ENCODE assay signal across 8 cellular contexts in the genomic region with DNA sequence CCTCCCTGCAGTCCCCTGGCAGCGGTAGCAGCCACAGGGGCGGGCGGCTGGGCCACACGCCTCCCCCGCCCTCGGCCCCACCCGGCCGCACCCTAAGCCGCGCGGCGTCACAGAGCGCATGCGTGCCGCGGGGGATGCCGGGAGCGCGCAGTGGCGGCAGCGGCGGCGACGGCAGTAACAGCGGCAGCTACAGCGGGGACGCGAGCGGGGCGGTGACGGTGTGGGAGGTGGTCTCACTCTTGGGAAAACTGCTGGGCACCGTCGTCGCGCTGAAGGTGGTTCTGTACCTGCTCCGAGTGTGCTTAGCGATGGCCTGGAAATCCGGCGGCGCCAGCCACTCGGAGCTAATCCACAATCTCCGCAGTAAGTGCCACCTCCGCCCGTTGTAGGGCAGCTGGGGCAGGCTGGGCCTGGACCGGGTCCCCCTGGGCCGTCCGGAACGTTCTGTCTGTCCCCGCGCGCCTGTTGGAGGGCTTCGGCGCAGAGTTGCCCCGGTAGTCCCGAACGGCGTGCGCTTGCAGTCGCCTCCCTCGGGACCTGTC. TPM values are rescaled to one million over a fixed set of nuclear protein-coding genes. Genes with fewer than 3 reads are reported as not detected.
DNase-seq lines count a peak whose midpoint lies in the region; ATAC-seq and TF ChIP-seq lines count a peak whose summit lies in the region.

Gene PCMT1, plus strand, starts transcription at position 148 of the 542 bp plus-strand sequence. Its CDS starts 161 bp downstream, at position 309.

- H3K4me3 ChIP-seq in right lobe of liver: peak within 1 kb of the TSS; percentile 83 to 93 (median 92)

- TF ChIP-seq CTCF in CD14-positive monocyte (IDR thresholded peaks at IDR 0.05) (no peak), right lobe of liver (IDR thresholded peaks at IDR 0.05) (no peak)

- H3K27ac ChIP-seq in right lobe of liver: peak within 1 kb of the TSS; percentile 87 to 94 (median 93)

- peak; percentile 91 for TF ChIP-seq POLR2A in right lobe of liver (IDR thresholded peaks at IDR 0.05)

- H3K4me1 ChIP-seq in right lobe of liver: peaks cover 0 to 49% (median 23%) of the 10 kb centered on the region in 4 donors

- peaks cover 55% of the 10 kb centered on the region for H3K4me1 Mint-ChIP-seq in CD14-positive monocyte

- no peaks in the 10 kb centered on the region for H3K27me3 Mint-ChIP-seq in CD14-positive monocyte (ENCODE audit: low read depth in 3 of 3)

- H3K9me3 ChIP-seq in right lobe of liver: no peaks in the 10 kb centered on the region

- no peaks in the 10 kb centered on the region for H3K9me3 Mint-ChIP-seq in CD14-positive monocyte

- H3K27me3 ChIP-seq in right lobe of liver: no peaks in the 10 kb centered on the region

- intact Hi-C loops in CD14-positive monocyte (cut with micrococcal nuclease) (loop anchor here (5.0 kb wide), 1 partner anchor 32 kb away; the partner anchor contains the start of gene LATS1 (in 2 of the 2)), right lobe of liver (cut with DNase I) (no loop called here)

- H3K4me3 Mint-ChIP-seq in CD14-positive monocyte: peak within 1 kb of the TSS; percentile 91 to 93

- H3K36me3 Mint-ChIP-seq in CD14-positive monocyte: peaks cover 1 to 5% of the 10 kb centered on the region in 2 donors

- no peaks in the 10 kb centered on the region for H3K36me3 ChIP-seq in right lobe of liver

- WGBS in right lobe of liver (ENCODE audit: insufficient coverage, low coverage, low lambda C conversion rate, missing lambda C conversion rate): 0% methylated on average over 4 of the region's 60 CpGs

- peak within 1 kb of the TSS; percentile 87 to 97 (median 94) for H3K27ac Mint-ChIP-seq in CD14-positive monocyte

- DNase-seq in CD14-positive monocyte (ENCODE audit: low spot score) (peak; percentile 92), NCI-H748 treated with DMSO at 0.1 percent for 48 hours (lab: John Stamatoyannopoulos, UW) (peak; percentile 77), dermis microvascular lymphatic vessel endothelial cell (ENCODE audit: low read depth in 2 of 2) (peak in 1 of 2 donors; percentile 93), right lobe of liver (peak; percentile 92 to 94 (median 94))
- peak; percentile 86 to 88 for DNase-seq in activated CD4-positive, alpha-beta T cell treated with anti-CD3 and anti-CD28 coated beads, Interleukin-2, amount 50 U/mL, for 48 hours
- DNase-seq in stimulated activated CD4-positive, alpha-beta T cell treated with anti-CD3 and anti-CD28 coated beads, Interleukin-4, amount 100 ng/mL, for 4 hours: peak; percentile 86 to 90

- ATAC-seq in GM19372 (IDR thresholded peaks at IDR 0.05; ENCODE audit: low read depth, unreplicated experiment): peak; percentile 86
- ATAC-seq in HG03521 (IDR thresholded peaks at IDR 0.05; ENCODE audit: unreplicated experiment): peak; percentile 83
- ATAC-seq in right lobe of liver: peak; percentile 91 to 96 (median 92)

RNA-seq across cellular contexts. Expression of gene PCMT1, which starts in this region (rescaled TPM):
- 100 to 1,000 TPM; 262 to 315 TPM for polyA plus RNA-seq in CD14-positive monocyte
- total RNA-seq in dermis microvascular lymphatic vessel endothelial cell (102 and 103 TPM in 2 replicates), right lobe of liver (10 to 100 TPM; 40.7 to 84.5 (median 47.7) TPM)

Comparison
In these comparisons a context has a peak if more than half of its experiments do, and no peak if none do; other contexts are left out.
1. intact Hi-C loops: an anchor here in CD14-positive monocyte (5.0 kb wide); none called in right lobe of liver.